14 cellular contexts compared by ENCODE assay signal in the genomic region with DNA sequence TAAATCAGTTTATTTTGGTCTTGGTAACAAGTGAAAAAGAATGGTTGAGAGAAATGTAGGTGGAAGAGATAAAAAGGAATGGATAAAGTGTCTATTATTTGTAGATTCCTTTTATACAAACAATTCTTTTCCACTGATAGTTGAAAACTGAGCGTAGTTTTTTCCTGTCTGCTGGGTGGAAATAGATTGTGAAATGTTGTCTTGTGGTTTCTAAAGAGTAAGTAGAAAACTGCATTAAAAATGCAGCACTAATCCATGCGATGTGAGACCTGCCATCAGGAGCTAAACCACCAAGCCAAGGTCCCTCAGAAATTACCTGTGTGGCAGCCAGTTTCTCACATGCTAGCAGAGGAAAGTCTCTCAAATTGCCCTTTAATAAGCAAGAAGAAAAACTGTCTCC.
"Had no signal": no experiment of that assay in that cellular context is flagged by ENCODE, and none has a peak within 500 bp of the region (broad histone marks: within the 10 kb centered on the region; RNA-seq: fewer than 3 reads in every experiment).

No MANE protein-coding gene starts in this region.

- H3K4me1 ChIP-seq: breast epithelium, psoas muscle, right lobe of liver had no signal

- H3K9me3 ChIP-seq: breast epithelium, psoas muscle, right lobe of liver had no signal

- H3K27ac ChIP-seq: breast epithelium, dorsolateral prefrontal cortex, psoas muscle, right lobe of liver had no signal

- H3K27me3 ChIP-seq: breast epithelium, dorsolateral prefrontal cortex, right lobe of liver had no signal

- ATAC-seq: activated T-cell treated with anti-CD3 and anti-CD28 coated beads, Interleukin-2, amount 50 U/mL, for 4 hours; left lobe of liver; natural killer cell treated with Interleukin-12 subunit alpha and Interleukin-12 subunit beta and Interleukin-15 and Interleukin-18, amount 100 ng/mL, for 72 hours; psoas muscle; right lobe of liver had no signal

- H3K36me3 ChIP-seq: breast epithelium, right lobe of liver had no signal

- DNase-seq: activated CD4-positive, alpha-beta memory T cell treated with anti-CD3 and anti-CD28 coated beads for 36 hours; activated effector memory CD4-positive, alpha-beta T cell treated with anti-CD3 and anti-CD28 coated beads, Interleukin-2, amount 50 U/mL, for 16 hours; activated T-cell treated with anti-CD3 and anti-CD28 coated beads, Interleukin-2, amount 50 U/mL, for 4 hours; anterior cingulate cortex; dorsolateral prefrontal cortex; occipital lobe; psoas muscle; right lobe of liver; stimulated activated naive CD4-positive, alpha-beta T cell; substantia nigra; trophoblast cell had no signal

- H3K4me3 ChIP-seq: breast epithelium, dorsolateral prefrontal cortex, psoas muscle, right lobe of liver had no signal
